Comparison of ENCODE assay signal across 15 cellular contexts in genomic region chr16:2042666-2043295, GRCh38. TPM values are rescaled to one million over a fixed set of nuclear protein-coding genes. Genes with fewer than 3 reads are reported as not detected.
DNase-seq lines count a peak whose midpoint lies in the region; ATAC-seq, FAIRE-seq and TF ChIP-seq lines count a peak whose summit lies in the region.
"Had no signal": no experiment of that assay in that cellular context is flagged by ENCODE, and none has a peak within 500 bp of the region (broad histone marks: within the 10 kb centered on the region; RNA-seq: fewer than 3 reads in every experiment).

No MANE protein-coding gene starts in this region.

- H2AFZ ChIP-seq in IMR-90 (replicated peaks; ENCODE audit: low read length, poor library complexity) (no peak overlapping the region), K562 (ENCODE audit: low read depth, low read length) (no peak overlapping the region), Karpas-422 (ENCODE audit: low read length) (no peak overlapping the region)
- H2AFZ ChIP-seq: parathyroid adenoma had no signal

- TF ChIP-seq RAD21 in IMR-90 (IDR thresholded peaks at IDR 0.05; ENCODE audit: low read length), result no peak
- TF ChIP-seq RAD21 in K562 (CRISPR knock-in tag; conservative IDR thresholded peaks at IDR 0.05 in 1 of 2, IDR thresholded peaks at IDR 0.05 in 1 of 2), result no peak

- no peaks in the 10 kb centered on the region for H3K9me3 Mint-ChIP-seq in Caco-2 (ENCODE audit: unreplicated experiment)
- no peaks in the 10 kb centered on the region for H3K9me3 Mint-ChIP-seq in activated T-helper 17 cell treated with anti-CD3 and anti-CD28 coated beads, Interleukin-2, amount 50 U/mL, for 72 hours

- H3K18ac ChIP-seq in IMR-90 (ENCODE audit: low read depth, low read length), result no peak overlapping the region

- no TSS peak for BruUV-seq in Caco-2 (replicated peaks; lab: Mats Ljungman, UMichigan)
- BruUV-seq in IMR-90 (replicated peaks; lab: Mats Ljungman, UMichigan), result no TSS peak
- BruUV-seq in K562 (replicated peaks; lab: Mats Ljungman, UMichigan), result no TSS peak

- peaks cover 7% of the 10 kb centered on the region; the same call in 2 of the 3 replicates for H3K79me2 ChIP-seq in K562 (ENCODE audit: control insufficient read depth, insufficient read depth, low read length)
- H3K79me2 ChIP-seq in Karpas-422 (ENCODE audit: low read length), result peaks cover 15% of the 10 kb centered on the region

- peaks cover 12% of the 10 kb centered on the region for H3K4me1 Mint-ChIP-seq in Caco-2 (ENCODE audit: low read depth, unreplicated experiment)
- H3K4me1 Mint-ChIP-seq in activated T-helper 17 cell treated with anti-CD3 and anti-CD28 coated beads, Interleukin-2, amount 50 U/mL, for 72 hours, result peaks cover 4% of the 10 kb centered on the region

- H3K9ac ChIP-seq in IMR-90 (ENCODE audit: low read depth, low read length) (no peak overlapping the region), K562 (ENCODE audit: insufficient read depth in 1 of 2, low read depth in 2 of 2, low read length in 2 of 2) (peak overlapping the region in 1 of 2 experiments; percentile 74; a peak in 2 of 4 replicates), rectal smooth muscle tissue (ENCODE audit: low read length) (no peak overlapping the region), Karpas-422 (ENCODE audit: low read length) (no peak overlapping the region)
- H3K9ac ChIP-seq: parathyroid adenoma had no signal

- no peak overlapping the region for H2BK15ac ChIP-seq in IMR-90 (ENCODE audit: low read depth, low read length)

- no peak overlapping the region for H3K14ac ChIP-seq in IMR-90 (replicated peaks; ENCODE audit: low read depth, low read length)

- H3K4me1 ChIP-seq in Caco-2 (peaks cover 4% of the 10 kb centered on the region; the same call in 1 of the 2 replicates), IMR-90 (ENCODE audit: control insufficient read depth, insufficient read depth, low read length) (peaks cover 39% of the 10 kb centered on the region), K562 (replicated peaks in 1 of 2; ENCODE audit: control insufficient read depth in 2 of 2, insufficient read depth in 2 of 2, low read length in 2 of 2) (peaks cover 7 to 85% of the 10 kb centered on the region in 2 experiments; a peak in 4 of 5 replicates), rectal smooth muscle tissue (ENCODE audit: control insufficient read depth, insufficient read depth, low read length) (peaks cover 6% of the 10 kb centered on the region), Karpas-422 (ENCODE audit: low read length) (peaks cover 12% of the 10 kb centered on the region)
- H3K4me1 ChIP-seq: foreskin keratinocyte had no signal

- POLR2A ChIA-PET in Caco-2 (lab: Charles Lee) (no interaction called here), IMR-90 (lab: Charles Lee; ENCODE audit: unreplicated experiment) (no interaction called here), K562 (lab: Yijun Ruan, JAX) (no interaction called here)

- no peak for ATAC-seq in IMR-90 (ENCODE audit: low read depth)
- no peak for ATAC-seq in K562
- ATAC-seq in activated T-helper 17 cell treated with anti-CD3 and anti-CD28 coated beads, Interleukin-2, amount 50 U/mL, for 72 hours (replicated peaks), result no peak
- ATAC-seq: foreskin keratinocyte had no signal

- no peak overlapping the region for H3K27ac ChIP-seq in IMR-90 (ENCODE audit: insufficient read depth, low read length)
- no peak overlapping the region for H3K27ac ChIP-seq in K562 (ENCODE audit: extremely low read depth, low read depth, low read length)
- no peak overlapping the region for H3K27ac ChIP-seq in rectal smooth muscle tissue (ENCODE audit: low read depth, low read length)
- H3K27ac ChIP-seq in Karpas-422 (ENCODE audit: low read length), result no peak overlapping the region
- H3K27ac ChIP-seq: foreskin keratinocyte, parathyroid adenoma had no signal

- no peak overlapping the region for H2BK120ac ChIP-seq in IMR-90 (ENCODE audit: low read depth, low read length)

- FAIRE-seq in K562 (lab: Jason Lieb, UNC), result no peak
- FAIRE-seq: G401.6 had no signal

- intact Hi-C loops in Caco-2 (cut with micrococcal nuclease; ENCODE audit: unreplicated experiment) (no loop called here), IMR-90 (cut with micrococcal nuclease) (no loop called here), K562 (cut with micrococcal nuclease) (no loop called here)

- H3K36me3 ChIP-seq in Caco-2 (ENCODE audit: control insufficient read depth, insufficient read depth, low read length), result no peaks in the 10 kb centered on the region
- peaks cover 17% of the 10 kb centered on the region; the same call in 1 of the 2 replicates for H3K36me3 ChIP-seq in IMR-90 (ENCODE audit: control insufficient read depth, insufficient read depth, low read length)
- peaks cover 31% of the 10 kb centered on the region; the same call in 1 of the 3 replicates for H3K36me3 ChIP-seq in K562 (ENCODE audit: control insufficient read depth, insufficient read depth, low read length)
- no peaks in the 10 kb centered on the region for H3K36me3 ChIP-seq in rectal smooth muscle tissue (ENCODE audit: control insufficient read depth, insufficient read depth, low read length)
- H3K36me3 ChIP-seq in Karpas-422 (ENCODE audit: insufficient read depth, low read length), result no peaks in the 10 kb centered on the region

- DNase-seq in Caco-2, result no peak
- no peak for DNase-seq in IMR-90
- DNase-seq in K562 (ENCODE audit: extremely low read depth in 1 of 4, low spot score in 3 of 4), result peak; percentile 55 to 81 (median 69)
- DNase-seq in Karpas-422, result no peak
- DNase-seq in activated CD8-positive, alpha-beta memory T cell treated with anti-CD3 and anti-CD28 coated beads for 24 hours, result no peak
- DNase-seq: C1 segment of cervical spinal cord, foreskin keratinocyte, NCI-H2081 treated with DMSO at 0.1 percent for 48 hours, T-helper 2 cell had no signal

- TF ChIP-seq CTCF in Caco-2 (IDR thresholded peaks at IDR 0.05; ENCODE audit: insufficient read depth in 1 of 2, low read depth in 1 of 2, low read length in 1 of 2, severe bottlenecking in 1 of 2, unreplicated experiment in 1 of 2) (no peak), IMR-90 (conservative IDR thresholded peaks at IDR 0.05; ENCODE audit: low read depth, low read length) (no peak), K562 (IDR thresholded peaks at IDR 0.05 in 2 of 3, conservative IDR thresholded peaks at IDR 0.05 in 1 of 3; ENCODE audit: insufficient read depth in 2 of 3, low read depth in 1 of 3, low read length in 3 of 3) (no peak)

- H3K9me3 ChIP-seq in Caco-2 (no peaks in the 10 kb centered on the region), IMR-90 (ENCODE audit: control insufficient read depth, insufficient read depth, low read length) (no peaks in the 10 kb centered on the region), K562 (replicated peaks; ENCODE audit: control insufficient read depth, insufficient read depth, low read depth, low read length) (no peaks in the 10 kb centered on the region), Karpas-422 (ENCODE audit: low read length) (no peaks in the 10 kb centered on the region)

- no peak overlapping the region for H3K4me3 Mint-ChIP-seq in Caco-2 (ENCODE audit: unreplicated experiment)
- no peak overlapping the region for H3K4me3 Mint-ChIP-seq in activated T-helper 17 cell treated with anti-CD3 and anti-CD28 coated beads, Interleukin-2, amount 50 U/mL, for 72 hours
- H3K4me3 Mint-ChIP-seq: activated naive CD8-positive, alpha-beta T cell had no signal

- dilution Hi-C loops in IMR-90 (cut with HindIII; ENCODE audit: low sequenced_read_pairs, unreplicated experiment), result no loop called here

- H2AK9ac ChIP-seq in IMR-90 (replicated peaks; ENCODE audit: low read depth, low read length, poor library complexity), result peak overlapping the region; percentile 77

- peak overlapping the region; percentile 40 for H3K4ac ChIP-seq in IMR-90 (ENCODE audit: low read depth, low read length)

- TF ChIP-seq EP300 in K562 (IDR thresholded peaks at IDR 0.05; ENCODE audit: low read length), result no peak

- no peak overlapping the region for H3K56ac ChIP-seq in IMR-90 (ENCODE audit: extremely low read depth, insufficient read depth, low read length)

- H3K36me3 Mint-ChIP-seq in Caco-2 (ENCODE audit: insufficient read depth, unreplicated experiment), result peaks cover 15% of the 10 kb centered on the region
- no peaks in the 10 kb centered on the region for H3K36me3 Mint-ChIP-seq in activated T-helper 17 cell treated with anti-CD3 and anti-CD28 coated beads, Interleukin-2, amount 50 U/mL, for 72 hours (ENCODE audit: low read depth)
- H3K36me3 Mint-ChIP-seq: activated naive CD8-positive, alpha-beta T cell had no signal

- H3K27ac Mint-ChIP-seq in Caco-2 (ENCODE audit: unreplicated experiment), result peak overlapping the region; percentile 24
- H3K27ac Mint-ChIP-seq in activated T-helper 17 cell treated with anti-CD3 and anti-CD28 coated beads, Interleukin-2, amount 50 U/mL, for 72 hours, result no peak overlapping the region
- H3K27ac Mint-ChIP-seq: activated naive CD8-positive, alpha-beta T cell had no signal

- in situ Hi-C loops in IMR-90 (cut with MboI; ENCODE audit: low sequenced_read_pairs) (no loop called here), K562 (cut with MboI) (no loop called here)

- H3K4me2 ChIP-seq in IMR-90 (ENCODE audit: low read depth, low read length) (no peak overlapping the region), K562 (ENCODE audit: insufficient read depth, low read length) (no peak overlapping the region), Karpas-422 (ENCODE audit: low read depth, low read length, poor library complexity, severe bottlenecking) (no peak overlapping the region)

- H4K20me1 ChIP-seq in IMR-90 (ENCODE audit: insufficient read depth, low read length) (no peaks in the 10 kb centered on the region; the same call in 1 of the 2 replicates), K562 (replicated peaks; ENCODE audit: control insufficient read depth, insufficient read depth, low read length) (no peaks in the 10 kb centered on the region), Karpas-422 (ENCODE audit: insufficient read depth, low read depth, low read length) (no peaks in the 10 kb centered on the region)

- H3K9me1 ChIP-seq in IMR-90 (ENCODE audit: insufficient read depth, low read length), result peaks cover 15% of the 10 kb centered on the region
- no peaks in the 10 kb centered on the region for H3K9me1 ChIP-seq in K562 (ENCODE audit: control insufficient read depth, insufficient read depth, low read length)

- CTCF ChIA-PET in Caco-2 (lab: Charles Lee) (no interaction called here), IMR-90 (lab: Yijun Ruan, JAX) (no interaction called here), K562 (lab: Yijun Ruan, JAX; ENCODE audit: low intra/inter-chr PET ratio) (no interaction called here)

- no peak overlapping the region; the same call in 1 of the 2 replicates for H4K91ac ChIP-seq in IMR-90 (ENCODE audit: insufficient read depth, low read depth, low read length)

- 100% methylated on average over 1 of the region's 8 CpGs; no CpG with 5 or more reads in 1 of the 2 experiments for WGBS in IMR-90 (ENCODE audit: extremely low coverage in 2 of 2, insufficient read length in 1 of 2), 2 experiments
- WGBS in K562 (ENCODE audit: insufficient coverage, low coverage, missing lambda C conversion rate), result 70% methylated on average over 4 of the region's 8 CpGs

- no peak for TF ChIP-seq POLR2A in IMR-90 (IDR thresholded peaks at IDR 0.05; ENCODE audit: low read depth, low read length)
- no peak for TF ChIP-seq POLR2A in K562 (conservative IDR thresholded peaks at IDR 0.05)

- H2BK20ac ChIP-seq in IMR-90 (ENCODE audit: low read depth, low read length), result no peak overlapping the region

- no peak overlapping the region for H4K8ac ChIP-seq in IMR-90 (ENCODE audit: low read depth in 2 of 2, low read length in 2 of 2)

- H3K79me1 ChIP-seq in IMR-90 (ENCODE audit: low read depth in 1 of 2, low read length in 2 of 2), result peaks cover 16 to 43% of the 10 kb centered on the region in 2 experiments; a peak in 3 of 4 replicates

- H3K27me3 Mint-ChIP-seq in Caco-2 (ENCODE audit: insufficient read depth, unreplicated experiment), result no peaks in the 10 kb centered on the region
- H3K27me3 Mint-ChIP-seq in activated T-helper 17 cell treated with anti-CD3 and anti-CD28 coated beads, Interleukin-2, amount 50 U/mL, for 72 hours, result no peaks in the 10 kb centered on the region
- H3K27me3 Mint-ChIP-seq: activated naive CD8-positive, alpha-beta T cell had no signal

- H3K27me3 ChIP-seq in Caco-2 (replicated peaks; ENCODE audit: control insufficient read depth, insufficient read depth, low read length), result no peaks in the 10 kb centered on the region
- no peaks in the 10 kb centered on the region for H3K27me3 ChIP-seq in IMR-90 (ENCODE audit: control insufficient read depth, insufficient read depth, low read length)
- H3K27me3 ChIP-seq in K562 (ENCODE audit: control insufficient read depth in 2 of 2, insufficient read depth in 2 of 2, low read length in 2 of 2), result no peaks in the 10 kb centered on the region
- H3K27me3 ChIP-seq in rectal smooth muscle tissue (ENCODE audit: control insufficient read depth, insufficient read depth, low read length), result no peaks in the 10 kb centered on the region
- H3K27me3 ChIP-seq in Karpas-422 (ENCODE audit: low read length), result no peaks in the 10 kb centered on the region
- H3K27me3 ChIP-seq: foreskin keratinocyte had no signal

- no peak overlapping the region for H2BK5ac ChIP-seq in IMR-90 (ENCODE audit: low read depth, low read length, poor library complexity, severe bottlenecking)

- no peaks in the 10 kb centered on the region for H3K9me2 ChIP-seq in Karpas-422 (replicated peaks; ENCODE audit: insufficient read depth, low read length)

- H2AK5ac ChIP-seq in IMR-90 (ENCODE audit: low read depth, low read length), result peak overlapping the region; percentile 51; the same call in 1 of the 2 replicates

- no peak overlapping the region for H4K5ac ChIP-seq in IMR-90 (ENCODE audit: low read depth, low read length)

- no peak overlapping the region for H3K23ac ChIP-seq in IMR-90 (ENCODE audit: low read depth, low read length)

- H3K4me3 ChIP-seq in Caco-2 (ENCODE audit: low read depth, low read length) (no peak overlapping the region), IMR-90 (ENCODE audit: insufficient read depth, low read depth, low read length) (no peak overlapping the region), K562 (no peak overlapping the region), rectal smooth muscle tissue (ENCODE audit: low read length) (peak overlapping the region; percentile 16), Karpas-422 (ENCODE audit: low read length) (no peak overlapping the region)

RNA-seq across cellular contexts. Expression of gene NTHL1, which starts 4.9 kb away (rescaled TPM):
- total RNA-seq in Caco-2 (2022) (34.3 and 38.6 TPM in 2 replicates), IMR-90 (2012; rRNA removed) (22.8 and 28.1 TPM in 2 replicates), K562 (2014; rRNA removed) (58.8 and 76.7 TPM in 2 replicates), K562 (2014; rRNA removed; fragmentation: Illumina TruSeq; extraction: Trizol) (3.6 and 6.7 TPM in 2 replicates), K562 (2015; rRNA removed; fragmentation: Illumina TruSeq; extraction: Trizol) (27.9 and 30.6 TPM in 2 replicates), K562 (2021) (43.5 and 54.2 TPM in 2 replicates)
- polyA plus RNA-seq in IMR-90 (2012; rRNA removed) (28.0 and 33.3 TPM in 2 replicates), K562 (2011; rRNA removed) (17.6 and 27.0 TPM in 2 replicates), K562 (2014; fragmentation: Illumina TruSeq; extraction: Trizol) (11.4 and 20.2 TPM in 2 replicates), K562 (2014; fragmentation: Nextera tagmentation; extraction: Ambion mirVana) (1 to 10 TPM; 1.1 to 4.7 TPM), K562 (2014; rRNA removed) (45.0 and 52.8 TPM in 2 replicates)
- polyA plus RNA-seq in IMR-90 (2012; cell fraction: cytosol; rRNA removed), result 46.3 and 54.8 TPM in 2 replicates
- polyA plus RNA-seq in IMR-90 (2012; cell fraction: nucleus; rRNA removed; ENCODE audit: low replicate concordance), result 20.6 and 53.2 TPM in 2 replicates
- 7.3 and 19.8 TPM in 2 replicates for total RNA-seq in K562 (2011; cell fraction: chromatin; rRNA removed; ENCODE audit: low replicate concordance)
- 25.7 and 29.0 TPM in 2 replicates for total RNA-seq in K562 (2011; cell fraction: nucleolus; rRNA removed)
- 12.0 and 20.0 TPM in 2 replicates for total RNA-seq in K562 (2011; cell fraction: nucleoplasm; rRNA removed)
- 49.2 and 100 TPM in 2 replicates for polyA plus RNA-seq in K562 (2011; cell fraction: cytosol; rRNA removed)
- 20.3 and 30.8 TPM in 2 replicates for polyA plus RNA-seq in K562 (2011; cell fraction: nucleus; rRNA removed)
- 27.8 and 29.2 TPM in 2 replicates for polyA plus RNA-seq in K562 (2012)
- 5.4 and 8.8 TPM in 2 replicates for polyA minus RNA-seq in K562 (2011; rRNA and poly(A)+ RNA removed)
- 14.4 and 19.7 TPM in 2 replicates for polyA minus RNA-seq in K562 (2011; cell fraction: cytosol; rRNA and poly(A)+ RNA removed)
- 7.1 TPM in 2 replicates for polyA minus RNA-seq in K562 (2011; cell fraction: nucleus; rRNA and poly(A)+ RNA removed)
- total RNA-seq in activated T-helper 17 cell treated with anti-CD3 and anti-CD28 coated beads, Interleukin-2, amount 50 U/mL, for 72 hours, result 10 to 100 TPM; 13.2 to 37.6 TPM
- 23.2 and 52.2 TPM in 2 replicates for total RNA-seq in Karpas-422 (2014; rRNA removed; shearing (Covaris generic); ENCODE audit: low replicate concordance)

RNA-seq across cellular contexts. Expression of gene TSC2, which starts 5.0 kb away (rescaled TPM):
- 109 and 112 TPM in 2 replicates for total RNA-seq in Caco-2 (2022)
- total RNA-seq in IMR-90 (2012; rRNA removed), result 22.8 and 31.4 TPM in 2 replicates
- polyA plus RNA-seq in IMR-90 (2012; rRNA removed), result 88.6 and 95.9 TPM in 2 replicates
- polyA plus RNA-seq in IMR-90 (2012; cell fraction: cytosol; rRNA removed), result 51.7 and 66.3 TPM in 2 replicates
- polyA plus RNA-seq in IMR-90 (2012; cell fraction: nucleus; rRNA removed; ENCODE audit: low replicate concordance), result 202 and 503 TPM in 2 replicates
- total RNA-seq in K562 (2011; cell fraction: chromatin; rRNA removed; ENCODE audit: low replicate concordance), result 274 and 710 TPM in 2 replicates
- 311 and 338 TPM in 2 replicates for total RNA-seq in K562 (2011; cell fraction: nucleolus; rRNA removed)
- 244 and 254 TPM in 2 replicates for total RNA-seq in K562 (2011; cell fraction: nucleoplasm; rRNA removed)
- total RNA-seq in K562 (2014; rRNA removed), result 20.3 and 28.1 TPM in 2 replicates
- 15.0 and 20.1 TPM in 2 replicates for total RNA-seq in K562 (2014; rRNA removed; fragmentation: Illumina TruSeq; extraction: Trizol)
- total RNA-seq in K562 (2015; rRNA removed; fragmentation: Illumina TruSeq; extraction: Trizol), result 16.6 and 19.6 TPM in 2 replicates
- 65.8 and 68.1 TPM in 2 replicates for total RNA-seq in K562 (2021)
- polyA plus RNA-seq in K562 (2011; rRNA removed), result 15.5 and 35.5 TPM in 2 replicates
- polyA plus RNA-seq in K562 (2011; cell fraction: cytosol; rRNA removed), result 21.9 and 33.6 TPM in 2 replicates
- 157 and 220 TPM in 2 replicates for polyA plus RNA-seq in K562 (2011; cell fraction: nucleus; rRNA removed)
- 46.9 and 75.1 TPM in 2 replicates for polyA plus RNA-seq in K562 (2012)
- 27.8 and 35.8 TPM in 2 replicates for polyA plus RNA-seq in K562 (2014; fragmentation: Illumina TruSeq; extraction: Trizol)
- polyA plus RNA-seq in K562 (2014; fragmentation: Nextera tagmentation; extraction: Ambion mirVana), result 1 to 10 TPM; 1.3 to 2.3 TPM
- polyA plus RNA-seq in K562 (2014; rRNA removed), result 32.0 and 35.2 TPM in 2 replicates
- 41.8 and 43.8 TPM in 2 replicates for polyA minus RNA-seq in K562 (2011; rRNA and poly(A)+ RNA removed)
- 49.2 and 80.8 TPM in 2 replicates for polyA minus RNA-seq in K562 (2011; cell fraction: cytosol; rRNA and poly(A)+ RNA removed)
- 48.9 and 58.8 TPM in 2 replicates for polyA minus RNA-seq in K562 (2011; cell fraction: nucleus; rRNA and poly(A)+ RNA removed)
- total RNA-seq in activated T-helper 17 cell treated with anti-CD3 and anti-CD28 coated beads, Interleukin-2, amount 50 U/mL, for 72 hours, result 10 to 100 TPM; 79.3 to 83.7 TPM
- total RNA-seq in Karpas-422 (2014; rRNA removed; shearing (Covaris generic); ENCODE audit: low replicate concordance), result 33.3 and 64.5 TPM in 2 replicates

RNA-seq across cellular contexts. Expression of gene NHERF2, which starts 16.1 kb away (rescaled TPM):
- total RNA-seq in Caco-2 (2022) (21.8 and 26.6 TPM in 2 replicates), IMR-90 (2012; rRNA removed) (18.6 and 20.8 TPM in 2 replicates), K562 (2014; rRNA removed) (23.4 and 34.2 TPM in 2 replicates), K562 (2014; rRNA removed; fragmentation: Illumina TruSeq; extraction: Trizol) (2.0 and 2.6 TPM in 2 replicates), K562 (2015; rRNA removed; fragmentation: Illumina TruSeq; extraction: Trizol) (11.2 and 12.9 TPM in 2 replicates), K562 (2021) (42.0 and 44.1 TPM in 2 replicates)
- polyA plus RNA-seq in IMR-90 (2012; rRNA removed) (77.8 and 96.6 TPM in 2 replicates), K562 (2011; rRNA removed) (12.5 and 16.4 TPM in 2 replicates), K562 (2014; fragmentation: Illumina TruSeq; extraction: Trizol) (8.5 and 24.9 TPM in 2 replicates), K562 (2014; fragmentation: Nextera tagmentation; extraction: Ambion mirVana) (under 1 TPM; 0.15 to 0.38 TPM), K562 (2014; rRNA removed) (29.4 and 29.5 TPM in 2 replicates)
- 98.1 and 126 TPM in 2 replicates for polyA plus RNA-seq in IMR-90 (2012; cell fraction: cytosol; rRNA removed)
- polyA plus RNA-seq in IMR-90 (2012; cell fraction: nucleus; rRNA removed; ENCODE audit: low replicate concordance), result 54.5 and 134 TPM in 2 replicates
- total RNA-seq in K562 (2011; cell fraction: chromatin; rRNA removed; ENCODE audit: low replicate concordance), result 6.2 and 27.3 TPM in 2 replicates
- total RNA-seq in K562 (2011; cell fraction: nucleolus; rRNA removed), result 16.4 and 21.7 TPM in 2 replicates
- total RNA-seq in K562 (2011; cell fraction: nucleoplasm; rRNA removed), result 7.1 and 12.7 TPM in 2 replicates
- polyA plus RNA-seq in K562 (2011; cell fraction: cytosol; rRNA removed), result 20.6 and 61.9 TPM in 2 replicates
- polyA plus RNA-seq in K562 (2011; cell fraction: nucleus; rRNA removed), result 19.3 and 38.5 TPM in 2 replicates
- polyA plus RNA-seq in K562 (2012), result 22.8 and 27.9 TPM in 2 replicates
- 2.7 and 6.3 TPM in 2 replicates for polyA minus RNA-seq in K562 (2011; rRNA and poly(A)+ RNA removed)
- 21.2 and 23.6 TPM in 2 replicates for polyA minus RNA-seq in K562 (2011; cell fraction: cytosol; rRNA and poly(A)+ RNA removed)
- polyA minus RNA-seq in K562 (2011; cell fraction: nucleus; rRNA and poly(A)+ RNA removed), result 7.3 and 8.8 TPM in 2 replicates
- total RNA-seq in activated T-helper 17 cell treated with anti-CD3 and anti-CD28 coated beads, Interleukin-2, amount 50 U/mL, for 72 hours, result 1 to 10 TPM in 1 of 2 donors, under 1 TPM in 1; 0.21 to 2.9 TPM
- total RNA-seq in Karpas-422 (2014; rRNA removed; shearing (Covaris generic); ENCODE audit: low replicate concordance), result not detected in 2 replicates

RNA-seq across cellular contexts. Expression of gene NPW, which starts 23.2 kb away (rescaled TPM):
- total RNA-seq in Caco-2 (2022) (6.1 and 8.8 TPM in 2 replicates), IMR-90 (2012; rRNA removed) (0.18 TPM in 1 of 2 replicates, not detected in the other), K562 (2014; rRNA removed) (2.6 and 4.2 TPM in 2 replicates), K562 (2014; rRNA removed; fragmentation: Illumina TruSeq; extraction: Trizol) (not detected in 2 replicates), K562 (2015; rRNA removed; fragmentation: Illumina TruSeq; extraction: Trizol) (0.14 and 0.23 TPM in 2 replicates), K562 (2021) (3.1 and 4.6 TPM in 2 replicates)
- polyA plus RNA-seq in IMR-90 (2012; rRNA removed) (2.0 and 3.7 TPM in 2 replicates), K562 (2011; rRNA removed) (0.31 and 0.32 TPM in 2 replicates), K562 (2014; fragmentation: Illumina TruSeq; extraction: Trizol) (not detected in 2 replicates), K562 (2014; fragmentation: Nextera tagmentation; extraction: Ambion mirVana) (not detected), K562 (2014; rRNA removed) (0.85 and 4.0 TPM in 2 replicates)
- 6.1 and 9.0 TPM in 2 replicates for polyA plus RNA-seq in IMR-90 (2012; cell fraction: cytosol; rRNA removed)
- polyA plus RNA-seq in IMR-90 (2012; cell fraction: nucleus; rRNA removed; ENCODE audit: low replicate concordance), result 2.5 and 7.1 TPM in 2 replicates
- total RNA-seq in K562 (2011; cell fraction: chromatin; rRNA removed; ENCODE audit: low replicate concordance), result 1.9 TPM in 1 of 2 replicates, not detected in the other
- total RNA-seq in K562 (2011; cell fraction: nucleolus; rRNA removed), result 7.1 and 10.2 TPM in 2 replicates
- 1.8 and 2.1 TPM in 2 replicates for total RNA-seq in K562 (2011; cell fraction: nucleoplasm; rRNA removed)
- polyA plus RNA-seq in K562 (2011; cell fraction: cytosol; rRNA removed), result 0.90 and 6.1 TPM in 2 replicates
- 0.66 and 1.5 TPM in 2 replicates for polyA plus RNA-seq in K562 (2011; cell fraction: nucleus; rRNA removed)
- polyA plus RNA-seq in K562 (2012), result 1.6 and 1.8 TPM in 2 replicates
- polyA minus RNA-seq in K562 (2011; rRNA and poly(A)+ RNA removed), result not detected in 2 replicates
- 1.4 and 2.0 TPM in 2 replicates for polyA minus RNA-seq in K562 (2011; cell fraction: cytosol; rRNA and poly(A)+ RNA removed)
- polyA minus RNA-seq in K562 (2011; cell fraction: nucleus; rRNA and poly(A)+ RNA removed), result 0.67 and 1.3 TPM in 2 replicates
- 1 to 10 TPM in 1 of 2 donors, not detected in 1; 2.8 TPM for total RNA-seq in activated T-helper 17 cell treated with anti-CD3 and anti-CD28 coated beads, Interleukin-2, amount 50 U/mL, for 72 hours
- total RNA-seq in Karpas-422 (2014; rRNA removed; shearing (Covaris generic); ENCODE audit: low replicate concordance), result 3.0 TPM in 1 of 2 replicates, not detected in the other
- total RNA-seq: subcutaneous adipose tissue had no signal

RNA-seq across cellular contexts. Expression of gene ZNF598, which starts 33.2 kb away (rescaled TPM):
- total RNA-seq in Caco-2 (2022), result 43.7 and 50.4 TPM in 2 replicates
- total RNA-seq in IMR-90 (2012; rRNA removed), result 3.4 and 4.4 TPM in 2 replicates
- polyA plus RNA-seq in IMR-90 (2012; rRNA removed), result 36.4 and 40.6 TPM in 2 replicates
- 23.6 and 37.3 TPM in 2 replicates for polyA plus RNA-seq in IMR-90 (2012; cell fraction: cytosol; rRNA removed)
- polyA plus RNA-seq in IMR-90 (2012; cell fraction: nucleus; rRNA removed; ENCODE audit: low replicate concordance), result 98.8 and 225 TPM in 2 replicates
- total RNA-seq in K562 (2011; cell fraction: chromatin; rRNA removed; ENCODE audit: low replicate concordance), result 32.9 and 115 TPM in 2 replicates
- 90.6 and 99.4 TPM in 2 replicates for total RNA-seq in K562 (2011; cell fraction: nucleolus; rRNA removed)
- total RNA-seq in K562 (2011; cell fraction: nucleoplasm; rRNA removed), result 37.9 and 42.6 TPM in 2 replicates
- total RNA-seq in K562 (2014; rRNA removed), result 39.7 and 50.2 TPM in 2 replicates
- 9.7 and 11.1 TPM in 2 replicates for total RNA-seq in K562 (2014; rRNA removed; fragmentation: Illumina TruSeq; extraction: Trizol)
- total RNA-seq in K562 (2015; rRNA removed; fragmentation: Illumina TruSeq; extraction: Trizol), result 29.6 and 33.6 TPM in 2 replicates
- total RNA-seq in K562 (2021), result 114 and 115 TPM in 2 replicates
- 17.1 and 28.0 TPM in 2 replicates for polyA plus RNA-seq in K562 (2011; rRNA removed)
- polyA plus RNA-seq in K562 (2011; cell fraction: cytosol; rRNA removed), result 35.0 and 75.6 TPM in 2 replicates
- 103 and 165 TPM in 2 replicates for polyA plus RNA-seq in K562 (2011; cell fraction: nucleus; rRNA removed)
- polyA plus RNA-seq in K562 (2012), result 40.3 and 76.1 TPM in 2 replicates
- polyA plus RNA-seq in K562 (2014; fragmentation: Illumina TruSeq; extraction: Trizol), result 30.3 and 61.9 TPM in 2 replicates
- polyA plus RNA-seq in K562 (2014; fragmentation: Nextera tagmentation; extraction: Ambion mirVana), result under 1 TPM; 0.11 to 0.39 TPM
- polyA plus RNA-seq in K562 (2014; rRNA removed), result 77.4 and 97.5 TPM in 2 replicates
- polyA minus RNA-seq in K562 (2011; rRNA and poly(A)+ RNA removed), result 6.6 and 10.0 TPM in 2 replicates
- polyA minus RNA-seq in K562 (2011; cell fraction: cytosol; rRNA and poly(A)+ RNA removed), result 41.5 and 59.8 TPM in 2 replicates
- 23.7 and 27.3 TPM in 2 replicates for polyA minus RNA-seq in K562 (2011; cell fraction: nucleus; rRNA and poly(A)+ RNA removed)
- 10 to 100 TPM; 41.2 to 79.6 TPM for total RNA-seq in activated T-helper 17 cell treated with anti-CD3 and anti-CD28 coated beads, Interleukin-2, amount 50 U/mL, for 72 hours
- total RNA-seq in Karpas-422 (2014; rRNA removed; shearing (Covaris generic); ENCODE audit: low replicate concordance), result 12.6 and 20.5 TPM in 2 replicates

Comparison
In these comparisons a context has a peak if more than half of its experiments do, and no peak if none do; other contexts are left out.
1. DNase-seq: peak in K562 (4 of 4); none in Caco-2 (0 of 2), IMR-90 (single experiment), Karpas-422 (single experiment) and activated CD8-positive, alpha-beta memory T cell treated with anti-CD3 and anti-CD28 coated beads for 24 hours (single experiment).